Comparison of ENCODE assay signal across 8 cellular contexts in the genomic region with DNA sequence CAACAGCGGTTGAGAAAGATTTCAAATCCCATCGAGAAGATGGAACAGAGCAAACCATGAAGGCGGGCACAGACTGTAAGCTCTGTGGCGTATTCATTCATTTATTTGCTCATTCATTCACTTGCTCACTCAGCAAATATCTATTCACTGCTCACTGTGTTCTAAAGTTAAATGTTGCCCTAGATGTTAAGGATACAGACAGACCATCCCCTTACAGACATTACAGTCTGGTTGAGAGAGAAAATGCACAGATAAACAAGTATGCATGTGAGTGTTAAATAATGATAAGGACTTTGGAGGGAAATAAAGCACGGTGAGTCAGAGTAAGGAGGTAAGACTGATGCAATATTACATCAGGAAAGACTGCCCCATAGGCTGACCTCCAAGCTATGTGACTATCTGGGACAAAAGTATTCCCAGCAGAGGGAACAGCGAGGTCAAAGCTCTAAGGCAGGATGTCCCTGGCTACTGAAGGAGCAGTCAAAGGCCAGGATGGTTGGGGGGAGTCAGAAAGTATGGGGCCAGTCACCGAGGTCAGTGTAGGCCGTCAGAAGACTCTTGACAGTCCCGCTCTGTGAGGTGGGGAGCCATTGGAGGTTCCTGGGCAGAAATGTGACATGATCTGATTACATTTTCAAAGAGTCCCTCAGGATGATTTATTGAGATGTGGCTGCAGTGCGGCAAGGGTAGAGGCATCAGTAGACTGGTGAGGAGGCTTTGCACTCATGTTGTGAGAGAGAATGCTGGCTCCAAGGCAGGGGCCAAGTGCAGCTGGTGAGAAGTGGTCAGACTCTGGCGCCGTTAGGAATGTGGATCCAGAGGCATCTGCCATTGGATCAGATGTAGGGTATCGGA. TPM values are rescaled to one million over a fixed set of nuclear protein-coding genes. Genes with fewer than 3 reads are reported as not detected.
DNase-seq lines count a peak whose midpoint lies in the region; ATAC-seq, FAIRE-seq and TF ChIP-seq lines count a peak whose summit lies in the region.

No MANE protein-coding gene starts in this region.

- DNase-seq in EL = peak; percentile 69
- peak; percentile 5 to 49 for DNase-seq in SW 1271 (lab: John Stamatoyannopoulos, UW)
- peak; percentile 84 for DNase-seq in fibroblast of pulmonary artery (ENCODE audit: low read depth)
- peak in 1 of 6 donors; percentile 43 for DNase-seq in pancreas
- no peak for DNase-seq in DMS153 treated with DMSO at 0.1 percent for 48 hours (lab: John Stamatoyannopoulos, UW; ENCODE audit: unreplicated experiment)
- DNase-seq in MV-4-11 (lab: John Stamatoyannopoulos, UW) = no peak

- WGBS in pancreas, 2 donors = 85 to 89% methylated on average over 13 of the region's 13 CpGs

- H3K9me3 ChIP-seq in pancreas = no peaks in the 10 kb centered on the region

- H3K4me3 ChIP-seq in fibroblast of pulmonary artery (replicated peaks; ENCODE audit: low read depth, low read length) (no peak overlapping the region), pancreas (no peak overlapping the region)

- intact Hi-C loops in pancreas (cut with DNase I) = no loop called here

- H3K27ac ChIP-seq in pancreas = peak overlapping the region in 3 of 4 donors; percentile 84 to 95 (median 85)

- TF ChIP-seq CTCF in fibroblast of pulmonary artery (IDR thresholded peaks at IDR 0.05; ENCODE audit: low read length, missing control alignments) (no peak), pancreas (IDR thresholded peaks at IDR 0.05) (no peak)

- H3K4me1 ChIP-seq in pancreas = peaks cover 61 to 79% (median 74%) of the 10 kb centered on the region in 3 donors

- no peaks in the 10 kb centered on the region for H3K27me3 ChIP-seq in pancreas

- no peak for ATAC-seq in pancreas
- ATAC-seq in HG03469 (IDR thresholded peaks at IDR 0.05; ENCODE audit: unreplicated experiment) = no peak
- no peak for ATAC-seq in HG02870 (IDR thresholded peaks at IDR 0.05; ENCODE audit: unreplicated experiment)

- FAIRE-seq in pancreas (lab: Jason Lieb, UNC) = no peak

- no peaks in the 10 kb centered on the region for H3K36me3 ChIP-seq in pancreas

RNA-seq across cellular contexts. Expression of a gene that starts 37.9 kb away (rescaled TPM):
- 10 to 100 TPM; 32.5 to 66.5 (median 46.4) TPM for total RNA-seq in pancreas
- polyA plus RNA-seq in pancreas = 10 to 100 TPM in 1 of 2 donors, 1 to 10 TPM in 1; 8.9 to 16.5 TPM

Comparison
In these comparisons a context has a peak if more than half of its experiments do, and no peak if none do; other contexts are left out.
1. DNase-seq: peak in EL (single experiment), SW 1271 (2 of 2) and fibroblast of pulmonary artery (single experiment); none in DMS153 treated with DMSO at 0.1 percent for 48 hours (single experiment) and MV-4-11 (single experiment).